ENCODE assay signal across 20 cellular contexts in genomic region chr11:113168804-113169342, GRCh38.
"Had no signal": no experiment of that assay in that cellular context is flagged by ENCODE, and none has a peak within 500 bp of the region (broad histone marks: within the 10 kb centered on the region; RNA-seq: fewer than 3 reads in every experiment).

No MANE protein-coding gene starts in this region.

- H3K4me1 ChIP-seq: adrenal gland, gastroesophageal sphincter, parathyroid adenoma, sigmoid colon, spleen, testis, upper lobe of left lung had no signal

- H3K9ac ChIP-seq: parathyroid adenoma had no signal

- H3K27me3 ChIP-seq: adrenal gland, cardiac muscle cell, dorsolateral prefrontal cortex, gastroesophageal sphincter, sigmoid colon, spleen, testis, upper lobe of left lung had no signal

- ATAC-seq: activated CD8-positive, alpha-beta T cell treated with anti-CD3 and anti-CD28 coated beads for 36 hours; activated T-cell treated with anti-CD3 and anti-CD28 coated beads, Interleukin-2, amount 50 U/mL, for 4 hours; gastroesophageal sphincter; left lobe of liver; stimulated activated naive CD8-positive, alpha-beta T cell treated with anti-CD3 and anti-CD28 coated beads, Interleukin-15, amount 100 ng/mL, for 72 hours; WTC11 had no signal

- H3K4me3 ChIP-seq: adrenal gland, cardiac muscle cell, gastroesophageal sphincter, sigmoid colon, spleen, testis, upper lobe of left lung had no signal

- H3K9me3 ChIP-seq: adrenal gland, gastroesophageal sphincter, sigmoid colon, spleen, testis, upper lobe of left lung had no signal

- H3K27ac ChIP-seq: adrenal gland, cardiac muscle cell, gastroesophageal sphincter, parathyroid adenoma, sigmoid colon, spleen, testis, upper lobe of left lung had no signal

- DNase-seq: activated CD4-positive, alpha-beta T cell treated with anti-CD3 and anti-CD28 coated beads for 4 hours; activated CD8-positive, alpha-beta T cell treated with anti-CD3 and anti-CD28 coated beads for 36 hours; activated effector memory CD4-positive, alpha-beta T cell treated with Interleukin-2 at 50 U/mL for 16 hours; activated T-cell treated with anti-CD3 and anti-CD28 coated beads, Interleukin-2, amount 50 U/mL, for 4 hours; adrenal gland; dorsolateral prefrontal cortex; erythroblast; islet precursor cell; midbrain; sigmoid colon; spleen; stimulated activated CD4-positive, alpha-beta T cell treated with anti-CD3 and anti-CD28 coated beads, Interleukin-1b, Interleukin-23, amount 100 ng/mL, for 48 hours; stimulated activated naive CD8-positive, alpha-beta T cell treated with anti-CD3 and anti-CD28 coated beads, Interleukin-15, amount 100 ng/mL, for 72 hours; testis; upper lobe of left lung had no signal

- H2AFZ ChIP-seq: parathyroid adenoma had no signal

- H3K36me3 ChIP-seq: adrenal gland, cardiac muscle cell, gastroesophageal sphincter, sigmoid colon, spleen, upper lobe of left lung had no signal

- H3K79me2 ChIP-seq: parathyroid adenoma had no signal
